Comparison of ENCODE assay signal across 32 cellular contexts in the genomic region with DNA sequence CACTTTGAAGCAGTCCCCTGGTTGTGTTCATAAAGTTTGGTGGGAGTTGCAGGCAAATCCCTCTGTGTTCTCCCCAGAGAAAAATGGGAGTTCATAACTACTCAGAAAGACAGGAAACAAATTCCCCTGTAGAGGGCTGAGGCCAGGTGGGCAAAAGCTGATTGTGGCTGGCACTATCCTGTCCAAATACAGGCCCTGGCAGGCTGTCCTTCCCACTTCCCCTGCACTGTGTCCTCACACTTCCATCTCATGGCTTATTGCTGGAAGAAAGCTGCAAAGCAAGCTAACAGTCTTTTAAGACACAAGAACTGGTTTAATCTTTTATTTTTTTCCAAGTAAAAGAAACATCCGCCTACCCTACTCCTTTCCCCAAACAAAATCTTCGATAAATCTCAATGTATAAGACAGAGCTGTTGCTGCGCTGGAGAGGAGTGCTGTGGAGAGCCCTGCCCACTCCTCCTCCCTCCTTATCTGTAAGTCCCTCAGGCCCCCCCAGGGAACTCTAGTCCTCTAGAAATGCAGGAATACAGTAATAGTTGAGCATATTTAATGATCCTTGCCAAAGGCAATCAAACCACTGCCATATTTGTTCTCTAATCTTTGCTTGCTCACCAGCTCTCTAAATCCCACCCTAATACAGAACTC. TPM values are rescaled to one million over a fixed set of nuclear protein-coding genes. Genes with fewer than 3 reads are reported as not detected.
DNase-seq lines count a peak whose midpoint lies in the region; ATAC-seq, FAIRE-seq and TF ChIP-seq lines count a peak whose summit lies in the region.
"Had no signal": no experiment of that assay in that cellular context is flagged by ENCODE, and none has a peak within 500 bp of the region (broad histone marks: within the 10 kb centered on the region; RNA-seq: fewer than 3 reads in every experiment).

No MANE protein-coding gene starts in this region.

- no peaks in the 10 kb centered on the region for H3K27me3 ChIP-seq in GM12878 (replicated peaks in 1 of 2; ENCODE audit: control insufficient read depth in 2 of 2, insufficient read depth in 2 of 2, low read length in 1 of 2)
- H3K27me3 ChIP-seq: cardiac muscle cell, ovary, spleen had no signal

- no peak overlapping the region for H3K4me2 ChIP-seq in GM12878 (ENCODE audit: control insufficient read depth, insufficient read depth)
- H3K4me2 ChIP-seq in OCI-LY7 (ENCODE audit: low read length), result no peak overlapping the region

- no peak overlapping the region for H3K9ac ChIP-seq in GM12878 (ENCODE audit: control insufficient read depth, insufficient read depth, low read length)

- FAIRE-seq in GM12878 (lab: Jason Lieb, UNC), result no peak
- FAIRE-seq: TTC549 had no signal

- H3K4me3 ChIP-seq in GM12878 (no peak overlapping the region), OCI-LY7 (ENCODE audit: low read depth, low read length, poor library complexity, severe bottlenecking) (no peak overlapping the region)
- H3K4me3 ChIP-seq: cardiac muscle cell, ovary, spleen, thoracic aorta had no signal

- CTCF ChIA-PET in GM12878 (lab: Yijun Ruan, JAX) (interaction anchor here (1.8 to 4.0 kb wide), 3 partner anchors 12 to 16 kb away, joined by 3 to 21 read pairs (median 6); no protein-coding TSS in a partner anchor), OCI-LY7 (lab: Charles Lee; ENCODE audit: unreplicated experiment) (no interaction called here)

- H4K20me1 ChIP-seq in GM12878 (ENCODE audit: control insufficient read depth, insufficient read depth) (0 out of 2 replicates have a peak, but pooled peaks cover 5% of the 10 kb centered on the region), OCI-LY7 (ENCODE audit: insufficient read depth, low read length) (peaks cover 22% of the 10 kb centered on the region)

- no peak for TF ChIP-seq POLR2A in GM12878 (IDR thresholded peaks at IDR 0.05; ENCODE audit: low read depth, low read length)

- H3K27ac Mint-ChIP-seq in nephron progenitor cell, result peak overlapping the region; percentile 70
- H3K27ac Mint-ChIP-seq: activated CD4-positive, alpha-beta T cell treated with anti-CD3 and anti-CD28 coated beads, Interleukin-2, amount 10 ng/mL, durations not matched to agents 24 days and 14 days; activated naive CD4-positive, alpha-beta T cell treated with anti-CD3 and anti-CD28 coated beads, Interleukin-2, amount 50 U/mL, for 72 hours; activated T-helper 2 cell treated with anti-CD3 and anti-CD28 coated beads, Interferon-gamma antibody, Interleukin-2, Interleukin-4, amounts not matched to agents 10 μg/mL and 5 μg/mL and 100 μg/mL, durations not matched to agents 14 hours and 24 hours and 36 hours; CD8-positive, alpha-beta T cell; memory B cell had no signal

- no peaks in the 10 kb centered on the region for H3K9me3 ChIP-seq in GM12878 (replicated peaks; ENCODE audit: control insufficient read depth, insufficient read depth, low read length)
- H3K9me3 ChIP-seq in OCI-LY7 (ENCODE audit: low read length), result no peaks in the 10 kb centered on the region
- H3K9me3 ChIP-seq: ovary, spleen, thoracic aorta had no signal

- TF ChIP-seq CTCF in GM12878 (IDR thresholded peaks at IDR 0.05 in 2 of 3, conservative IDR thresholded peaks at IDR 0.05 in 1 of 3; ENCODE audit: control insufficient read depth in 2 of 3, extremely low read depth in 1 of 3, insufficient read depth in 1 of 3, low read depth in 3 of 3, low read length in 3 of 3) (no peak), nephron progenitor cell (IDR thresholded peaks at IDR 0.05) (no peak), OCI-LY7 (conservative IDR thresholded peaks at IDR 0.05; ENCODE audit: low read length) (no peak)

- POLR2A ChIA-PET in GM12878 (lab: Charles Lee), result no interaction called here
- POLR2A ChIA-PET in OCI-LY7 (lab: Charles Lee), result interaction anchor here (0.6 to 2.2 kb wide), 4 partner anchors 9 to 581 kb away, joined by 3 to 10 read pairs (median 4); no protein-coding TSS in a partner anchor

- no peaks in the 10 kb centered on the region for H3K9me2 ChIP-seq in OCI-LY7 (ENCODE audit: insufficient read depth, low read length)

- DNase-seq in Right ventricle myocardium superior (no peak), cardiac septum (ENCODE audit: low spot score) (no peak), GM12878 (ENCODE audit: low read depth, low spot score) (no peak), nephron progenitor cell (no peak), OCI-LY7 (ENCODE audit: low spot score) (no peak), T-helper 1 cell (no peak)
- DNase-seq: activated CD4-positive, alpha-beta T cell treated with anti-CD3 and anti-CD28 coated beads, Interleukin-2, amount 10 ng/mL, durations not matched to agents 24 days and 14 days; aorta; CD8-positive, alpha-beta T cell; GOT3; kidney glomerular epithelial cell; MM.1S; NCI-H1417; NCI-H2081 treated with DMSO at 0.1 percent for 48 hours; NCI-H345; NCI-H82; ovary; PC-3; retina; SHP77 treated with DMSO at 0.1 percent for 48 hours; spleen; stimulated activated CD4-positive, alpha-beta T cell treated with anti-CD3 and anti-CD28 coated beads, Interleukin-4, amount 100 ng/mL, for 1 hour; stimulated activated naive CD4-positive, alpha-beta T cell had no signal

- H3K36me3 Mint-ChIP-seq in nephron progenitor cell (ENCODE audit: low read depth), result peaks cover 4% of the 10 kb centered on the region

- TF ChIP-seq RAD21 in GM12878 (IDR thresholded peaks at IDR 0.05; ENCODE audit: insufficient read depth, low read depth, low read length), result no peak

- no peak overlapping the region for H2AFZ ChIP-seq in GM12878 (ENCODE audit: control insufficient read depth, low read depth, low read length)
- no peak overlapping the region for H2AFZ ChIP-seq in OCI-LY7 (ENCODE audit: low read length)

- in situ Hi-C loops in GM12878 (cut with MboI), result no loop called here

- intact Hi-C loops in Right ventricle myocardium superior (cut with DNase I), result no loop called here
- intact Hi-C loops in cardiac septum (cut with DNase I), result no loop called here
- intact Hi-C loops in GM12878 (cut with micrococcal nuclease; ENCODE audit: unreplicated experiment), result loop anchor here (10.0 kb wide), 1 partner anchor 437 kb away; a partner anchor contains a TSS
- intact Hi-C loops in OCI-LY7 (cut with micrococcal nuclease; ENCODE audit: unreplicated experiment), result no loop called here

- no peaks in the 10 kb centered on the region for H3K9me3 Mint-ChIP-seq in nephron progenitor cell
- H3K9me3 Mint-ChIP-seq: activated CD4-positive, alpha-beta T cell treated with anti-CD3 and anti-CD28 coated beads, Interleukin-2, amount 10 ng/mL, durations not matched to agents 24 days and 14 days; activated naive CD4-positive, alpha-beta T cell treated with anti-CD3 and anti-CD28 coated beads, Interleukin-2, amount 50 U/mL, for 72 hours; activated T-helper 2 cell treated with anti-CD3 and anti-CD28 coated beads, Interferon-gamma antibody, Interleukin-2, Interleukin-4, amounts not matched to agents 10 μg/mL and 5 μg/mL and 100 μg/mL, durations not matched to agents 14 hours and 24 hours and 36 hours; CD8-positive, alpha-beta T cell; memory B cell had no signal

- H3K4me1 ChIP-seq in GM12878 (ENCODE audit: control insufficient read depth, insufficient read depth, low read length) (peaks cover 13% of the 10 kb centered on the region), OCI-LY7 (ENCODE audit: insufficient read depth, low read length, poor library complexity, severe bottlenecking) (peaks cover 16% of the 10 kb centered on the region)

- H3K36me3 ChIP-seq in GM12878 (ENCODE audit: control insufficient read depth in 2 of 2, insufficient read depth in 2 of 2, low read length in 1 of 2), result peaks cover 0 to 3% of the 10 kb centered on the region in 2 experiments; a peak in 1 of 4 replicates
- peaks cover 83% of the 10 kb centered on the region for H3K36me3 ChIP-seq in OCI-LY7 (ENCODE audit: insufficient read depth, low read length)
- H3K36me3 ChIP-seq: cardiac muscle cell, ovary, thoracic aorta had no signal

- SMC1A ChIA-PET in GM12878 (lab: Charles Lee; ENCODE audit: uncharacterized antibody, unreplicated experiment), result interaction anchor here (0.9 to 2.8 kb wide), 4 partner anchors 10 to 52 kb away, joined by 3 to 10 read pairs (median 6); no protein-coding TSS in a partner anchor

- no peak for TF ChIP-seq EP300 in GM12878 (IDR thresholded peaks at IDR 0.05; ENCODE audit: borderline replicate concordance in 1 of 2, control insufficient read depth in 1 of 2, low read depth in 2 of 2, low read length in 2 of 2)

- peaks cover 26% of the 10 kb centered on the region for H3K4me1 Mint-ChIP-seq in nephron progenitor cell

- RAD21 ChIA-PET in GM12878 (lab: Charles Lee; ENCODE audit: unreplicated experiment), result interaction anchor here (1.0 kb wide), 1 partner anchor 12 kb away, joined by 3 read pairs; no protein-coding TSS in a partner anchor

- H3K27me3 Mint-ChIP-seq in nephron progenitor cell (ENCODE audit: low read depth, poor library complexity), result no peaks in the 10 kb centered on the region
- H3K27me3 Mint-ChIP-seq: activated CD4-positive, alpha-beta T cell treated with anti-CD3 and anti-CD28 coated beads, Interleukin-2, amount 10 ng/mL, durations not matched to agents 24 days and 14 days; memory B cell had no signal

- 100% methylated on average over 3 of the region's 3 CpGs for WGBS in GM12878 (ENCODE audit: insufficient coverage, insufficient replicate concordance, low lambda C conversion rate, missing lambda C conversion rate)

- H3K4me3 Mint-ChIP-seq in nephron progenitor cell, result no peak overlapping the region
- H3K4me3 Mint-ChIP-seq: CD8-positive, alpha-beta T cell; memory B cell had no signal

- BruUV-seq in GM12878 (replicated peaks; lab: Mats Ljungman, UMichigan) (no TSS peak), OCI-LY7 (replicated peaks; lab: Mats Ljungman, UMichigan) (no TSS peak)

- ATAC-seq in Right ventricle myocardium superior (ENCODE audit: poor library complexity) (peak; percentile 20), GM21529 (IDR thresholded peaks at IDR 0.05; ENCODE audit: unreplicated experiment) (peak; percentile 37), GM12878 (peak; percentile 54), HG02840 (IDR thresholded peaks at IDR 0.05; ENCODE audit: low FRiP score, unreplicated experiment) (no peak)
- ATAC-seq: activated naive CD4-positive, alpha-beta T cell treated with anti-CD3 and anti-CD28 coated beads, Interleukin-2, amount 50 U/mL, for 72 hours; CD8-positive, alpha-beta T cell; PC-3 had no signal

- H3K27ac ChIP-seq in GM12878 (ENCODE audit: control insufficient read depth, insufficient read depth) (no peak overlapping the region; the same call in 1 of the 2 replicates), OCI-LY7 (ENCODE audit: low read depth, low read length, poor library complexity, severe bottlenecking) (no peak overlapping the region)
- H3K27ac ChIP-seq: cardiac muscle cell, epithelial cell of prostate, thoracic aorta had no signal

- H3K79me2 ChIP-seq in GM12878 (ENCODE audit: control insufficient read depth, insufficient read depth, low read length) (peaks cover 3% of the 10 kb centered on the region), OCI-LY7 (ENCODE audit: insufficient read depth, low read depth, low read length) (peaks cover 22% of the 10 kb centered on the region; the same call in 1 of the 2 replicates)

RNA-seq across cellular contexts. Expression of a gene that starts 14.0 kb away (rescaled TPM):
- total RNA-seq in Right ventricle myocardium superior, result 39.5 TPM
- total RNA-seq in cardiac septum, result 44.8 TPM
- total RNA-seq in GM12878 (2013; cell fraction: nucleolus; rRNA removed), result 77.1 and 97.6 TPM in 2 replicates
- total RNA-seq in GM12878 (2014; rRNA removed), result 11.7 and 14.8 TPM in 2 replicates
- total RNA-seq in GM12878 (2014; rRNA removed; fragmentation: Illumina TruSeq; extraction: Trizol), result 13.8 and 16.0 TPM in 2 replicates
- 15.7 and 16.0 TPM in 2 replicates for total RNA-seq in GM12878 (2021)
- 4.3 TPM for polyA plus RNA-seq in GM12878 (2011; ENCODE audit: low read depth)
- polyA plus RNA-seq in GM12878 (2011; rRNA removed), result 23.3 and 32.6 TPM in 2 replicates
- 8.9 and 12.3 TPM in 2 replicates for polyA plus RNA-seq in GM12878 (2011; cell fraction: cytosol; rRNA removed)
- 21.9 and 27.9 TPM in 2 replicates for polyA plus RNA-seq in GM12878 (2011; cell fraction: nucleus; rRNA removed)
- polyA plus RNA-seq in GM12878 (2012), result 8.6 and 9.0 TPM in 2 replicates
- 12.8 and 13.2 TPM in 2 replicates for polyA plus RNA-seq in GM12878 (2014; fragmentation: Illumina TruSeq; extraction: Trizol)
- polyA plus RNA-seq in GM12878 (2014; fragmentation: Nextera tagmentation; extraction: Ambion mirVana), result 1 to 10 TPM; 1.2 to 2.3 TPM
- 7.0 and 9.1 TPM in 2 replicates for polyA plus RNA-seq in GM12878 (2014; rRNA removed)
- 1 to 10 TPM in 1 of 2 experiments, under 1 TPM in 1; 0.91 to 7.4 TPM for polyA plus RNA-seq in GM12878 (2016; fragmentation: Nextera tagmentation; extraction: Ambion mirVana)
- polyA minus RNA-seq in GM12878 (2011; rRNA and poly(A)+ RNA removed), result 26.3 and 40.0 TPM in 2 replicates
- 4.2 and 6.3 TPM in 2 replicates for polyA minus RNA-seq in GM12878 (2011; cell fraction: cytosol; rRNA and poly(A)+ RNA removed)
- polyA minus RNA-seq in GM12878 (2011; cell fraction: nucleus; rRNA and poly(A)+ RNA removed), result 28.5 and 41.0 TPM in 2 replicates
- 23.2 and 34.3 TPM in 2 replicates for total RNA-seq in OCI-LY7 (2014; rRNA removed; shearing (Covaris generic))
- 66.6 and 94.1 TPM in 2 replicates for total RNA-seq in OCI-LY7 (2022)
